15 cellular contexts compared by ENCODE assay signal in the genomic region with DNA sequence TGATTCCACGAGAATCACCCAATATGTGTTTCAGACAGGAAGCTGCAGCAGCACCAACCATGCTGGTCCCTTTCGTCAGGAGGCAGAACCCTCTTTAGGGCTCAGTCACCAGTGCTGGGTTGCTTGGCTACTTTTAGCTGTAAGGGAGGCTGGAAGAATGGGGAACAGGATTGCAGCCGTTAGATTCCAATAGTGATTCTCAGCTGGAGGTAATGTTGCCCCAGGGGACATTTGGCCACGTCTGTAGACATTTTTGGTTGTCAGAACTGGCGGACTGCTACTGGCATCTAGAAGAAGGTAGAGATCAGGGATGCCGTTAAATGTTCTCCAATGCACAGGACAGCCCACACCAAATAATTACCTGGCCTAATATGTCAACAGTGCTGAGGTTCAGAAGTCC.
"Had no signal": no experiment of that assay in that cellular context is flagged by ENCODE, and none has a peak within 500 bp of the region (broad histone marks: within the 10 kb centered on the region; RNA-seq: fewer than 3 reads in every experiment).

No MANE protein-coding gene starts in this region.

- H3K9me3 Mint-ChIP-seq: activated T-helper 17 cell treated with anti-CD3 and anti-CD28 coated beads, Interleukin-2, amount 50 U/mL, for 72 hours had no signal

- ATAC-seq: body of pancreas, gastrocnemius medialis, left lung, SK-N-SH treated with all-trans-retinoic acid at 6 μM for 48 hours, T-helper 17 cell had no signal

- H3K27me3 ChIP-seq: body of pancreas, gastrocnemius medialis, ovary had no signal

- DNase-seq: activated naive CD4-positive, alpha-beta T cell treated with anti-CD3 and anti-CD28 coated beads, Interleukin-2, amount 10 ng/mL, durations not matched to agents 7 days and 5 days; body of pancreas; central memory CD4-positive, alpha-beta T cell; cortex of kidney; effector memory CD4-positive, alpha-beta T cell; gastrocnemius medialis; ovary; sigmoid colon; stimulated activated CD4-positive, alpha-beta T cell treated with anti-CD3 and anti-CD28 coated beads, Interleukin-2, amount 100 ng/mL, for 48 hours; T-helper 17 cell; transverse colon had no signal

- H3K27me3 Mint-ChIP-seq: activated T-helper 17 cell treated with anti-CD3 and anti-CD28 coated beads, Interleukin-2, amount 50 U/mL, for 72 hours; T-helper 17 cell had no signal

- H3K4me3 ChIP-seq: body of pancreas, gastrocnemius medialis, left lung, ovary, sigmoid colon, transverse colon had no signal

- H3K9me3 ChIP-seq: body of pancreas, gastrocnemius medialis, left lung, ovary, sigmoid colon, transverse colon had no signal

- H3K27ac ChIP-seq: body of pancreas, epithelial cell of prostate, gastrocnemius medialis, left lung, ovary, sigmoid colon, transverse colon had no signal

- H3K4me3 Mint-ChIP-seq: activated naive CD4-positive, alpha-beta T cell treated with anti-CD3 and anti-CD28 coated beads, Interleukin-2, amount 10 ng/mL, durations not matched to agents 7 days and 5 days; activated T-helper 17 cell treated with anti-CD3 and anti-CD28 coated beads, Interleukin-2, amount 50 U/mL, for 72 hours; T-helper 17 cell had no signal

- H3K36me3 ChIP-seq: gastrocnemius medialis, left lung, ovary, sigmoid colon, transverse colon had no signal

- H3K27ac Mint-ChIP-seq: activated naive CD4-positive, alpha-beta T cell treated with anti-CD3 and anti-CD28 coated beads, Interleukin-2, amount 10 ng/mL, durations not matched to agents 7 days and 5 days; activated T-helper 17 cell treated with anti-CD3 and anti-CD28 coated beads, Interleukin-2, amount 50 U/mL, for 72 hours; T-helper 17 cell had no signal

- H3K36me3 Mint-ChIP-seq: activated naive CD4-positive, alpha-beta T cell treated with anti-CD3 and anti-CD28 coated beads, Interleukin-2, amount 10 ng/mL, durations not matched to agents 7 days and 5 days had no signal

- H3K4me1 ChIP-seq: body of pancreas, gastrocnemius medialis, transverse colon had no signal
